ENCODE assay signal across 1 cellular context in the genomic region with DNA sequence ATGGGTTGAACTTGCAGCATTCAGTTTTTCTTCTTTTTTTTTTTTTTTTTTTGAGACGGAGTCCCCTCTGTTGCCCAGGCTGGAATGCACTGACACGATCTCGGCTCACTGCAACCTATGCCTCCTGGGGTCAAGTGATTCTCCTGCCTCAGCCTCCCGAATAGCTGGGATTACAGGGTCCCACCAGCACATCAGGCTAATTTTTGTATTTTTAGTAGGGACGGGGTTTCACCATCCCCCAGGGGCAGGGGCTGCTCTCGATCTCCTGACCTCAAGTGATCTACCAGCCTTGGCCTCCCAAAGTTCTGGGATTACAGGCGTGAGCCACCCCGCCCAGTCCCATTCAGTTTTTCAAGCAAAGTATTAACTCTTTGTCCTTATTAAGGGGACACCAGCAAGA.
TF ChIP-seq lines count a peak whose summit lies in the region.

No MANE protein-coding gene starts in this region.

TF ChIP-seq in HCT116, 20 proteins besides CTCF, POLR2A, EP300 and RAD21 (continued from another document):
- TF ChIP-seq, protein P1, sequence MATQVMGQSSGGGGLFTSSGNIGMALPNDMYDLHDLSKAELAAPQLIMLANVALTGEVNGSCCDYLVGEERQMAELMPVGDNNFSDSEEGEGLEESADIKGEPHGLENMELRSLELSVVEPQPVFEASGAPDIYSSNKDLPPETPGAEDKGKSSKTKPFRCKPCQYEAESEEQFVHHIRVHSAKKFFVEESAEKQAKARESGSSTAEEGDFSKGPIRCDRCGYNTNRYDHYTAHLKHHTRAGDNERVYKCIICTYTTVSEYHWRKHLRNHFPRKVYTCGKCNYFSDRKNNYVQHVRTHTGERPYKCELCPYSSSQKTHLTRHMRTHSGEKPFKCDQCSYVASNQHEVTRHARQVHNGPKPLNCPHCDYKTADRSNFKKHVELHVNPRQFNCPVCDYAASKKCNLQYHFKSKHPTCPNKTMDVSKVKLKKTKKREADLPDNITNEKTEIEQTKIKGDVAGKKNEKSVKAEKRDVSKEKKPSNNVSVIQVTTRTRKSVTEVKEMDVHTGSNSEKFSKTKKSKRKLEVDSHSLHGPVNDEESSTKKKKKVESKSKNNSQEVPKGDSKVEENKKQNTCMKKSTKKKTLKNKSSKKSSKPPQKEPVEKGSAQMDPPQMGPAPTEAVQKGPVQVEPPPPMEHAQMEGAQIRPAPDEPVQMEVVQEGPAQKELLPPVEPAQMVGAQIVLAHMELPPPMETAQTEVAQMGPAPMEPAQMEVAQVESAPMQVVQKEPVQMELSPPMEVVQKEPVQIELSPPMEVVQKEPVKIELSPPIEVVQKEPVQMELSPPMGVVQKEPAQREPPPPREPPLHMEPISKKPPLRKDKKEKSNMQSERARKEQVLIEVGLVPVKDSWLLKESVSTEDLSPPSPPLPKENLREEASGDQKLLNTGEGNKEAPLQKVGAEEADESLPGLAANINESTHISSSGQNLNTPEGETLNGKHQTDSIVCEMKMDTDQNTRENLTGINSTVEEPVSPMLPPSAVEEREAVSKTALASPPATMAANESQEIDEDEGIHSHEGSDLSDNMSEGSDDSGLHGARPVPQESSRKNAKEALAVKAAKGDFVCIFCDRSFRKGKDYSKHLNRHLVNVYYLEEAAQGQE (IDR thresholded peaks at IDR 0.05; ENCODE audit: low read depth): no peak
